Comparison of ENCODE assay signal across 16 cellular contexts in the genomic region with DNA sequence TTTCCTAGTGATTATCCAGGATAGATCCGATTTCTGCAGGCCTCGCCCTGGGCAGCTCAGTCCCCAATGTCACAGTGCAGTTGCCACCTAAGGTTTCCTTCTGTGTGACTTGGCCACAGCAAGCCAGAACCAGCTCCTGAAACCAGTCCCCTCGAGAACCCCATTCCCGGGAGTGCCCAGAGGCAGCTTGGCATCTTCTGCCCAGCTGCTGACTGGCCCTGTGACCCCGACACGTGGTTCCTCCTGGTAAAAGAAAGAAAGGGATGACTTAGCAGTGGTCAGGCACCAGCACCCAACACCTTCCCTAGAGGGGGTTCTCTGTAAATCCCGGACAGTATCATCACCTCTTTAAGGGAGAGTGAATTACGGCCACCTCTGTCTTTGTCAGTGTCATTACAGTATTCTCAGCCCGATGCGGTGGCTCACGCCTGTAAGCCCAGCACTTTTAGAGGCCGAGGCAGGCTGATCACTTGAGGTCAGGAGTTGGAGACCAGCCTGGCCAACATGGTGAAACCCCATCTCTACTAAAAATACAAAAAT. TPM values are rescaled to one million over a fixed set of nuclear protein-coding genes. Genes with fewer than 3 reads are reported as not detected.
DNase-seq lines count a peak whose midpoint lies in the region.
"Had no signal": no experiment of that assay in that cellular context is flagged by ENCODE, and none has a peak within 500 bp of the region (broad histone marks: within the 10 kb centered on the region; RNA-seq: fewer than 3 reads in every experiment).

No MANE protein-coding gene starts in this region.

- H3K23ac ChIP-seq in trophoblast cell (ENCODE audit: low read length): no peak overlapping the region

- H3K79me2 ChIP-seq in trophoblast cell (ENCODE audit: control insufficient read depth, insufficient read depth, low read length, poor library complexity): no peaks in the 10 kb centered on the region

- no peak overlapping the region for H2BK5ac ChIP-seq in trophoblast cell (ENCODE audit: low read depth, low read length, poor library complexity)

- H3K27me3 ChIP-seq in BLaER1: no peaks in the 10 kb centered on the region
- H3K27me3 ChIP-seq in trophoblast cell (ENCODE audit: insufficient read depth, low read length): no peaks in the 10 kb centered on the region
- H3K27me3 ChIP-seq: uterus had no signal

- DNase-seq in SK-MEL-5 (ENCODE audit: low read depth, low spot score) (peak; percentile 23), globus pallidus (ENCODE audit: low spot score) (peak; percentile 59), trophoblast cell (no peak), NCI-H2196 treated with DMSO at 0.1 percent for 48 hours (lab: John Stamatoyannopoulos, UW; ENCODE audit: unreplicated experiment) (no peak), HPDE6-E6E7 (ENCODE audit: extremely low spot score) (no peak), hippocampal formation (lab: John Stamatoyannopoulos, UW) (no peak), NCI-H187 treated with DMSO at 0.1 percent for 48 hours (lab: John Stamatoyannopoulos, UW) (no peak)
- DNase-seq: activated CD8-positive, alpha-beta memory T cell treated with anti-CD3 and anti-CD28 coated beads for 24 hours; DND-41; natural killer cell; NCI-H1436; stimulated activated CD4-positive, alpha-beta T cell treated with anti-CD3 and anti-CD28 coated beads, Interleukin-15, amount 100 ng/mL, for 24 hours; T-helper 2 cell; uterus had no signal

- peaks cover 81% of the 10 kb centered on the region for H4K20me1 ChIP-seq in BLaER1

- no peak overlapping the region for H2BK12ac ChIP-seq in trophoblast cell (ENCODE audit: low read length)

- in situ Hi-C loops in SK-MEL-5 (cut with HindIII; ENCODE audit: low pct_unique_long_range_greater_than_20kb, low sequenced_read_pairs): no loop called here

- no peaks in the 10 kb centered on the region for H3K9me3 ChIP-seq in BLaER1
- H3K9me3 ChIP-seq in trophoblast cell (ENCODE audit: insufficient read depth, low read depth, low read length): peaks cover 1% of the 10 kb centered on the region
- H3K9me3 ChIP-seq: A549, uterus had no signal

- peaks cover 57% of the 10 kb centered on the region for H3K4me1 ChIP-seq in BLaER1
- peaks cover 14 to 15% of the 10 kb centered on the region in 2 experiments for H3K4me1 ChIP-seq in trophoblast cell (ENCODE audit: control insufficient read depth in 1 of 2, insufficient read depth in 2 of 2, low read length in 2 of 2)
- H3K4me1 ChIP-seq: A549, uterus had no signal

- no peak overlapping the region for H4K8ac ChIP-seq in trophoblast cell (ENCODE audit: low read depth, low read length)

- H3K14ac ChIP-seq in trophoblast cell (ENCODE audit: low read length): no peak overlapping the region

- H3K4me3 ChIP-seq in BLaER1 (no peak overlapping the region), trophoblast cell (ENCODE audit: low read depth, low read length) (no peak overlapping the region)
- H3K4me3 ChIP-seq: A549, uterus had no signal

- no peak overlapping the region for H2AK5ac ChIP-seq in trophoblast cell (ENCODE audit: low read length)

- no peak overlapping the region for H4K91ac ChIP-seq in trophoblast cell (ENCODE audit: low read depth, low read length)

- H3K36me3 ChIP-seq in BLaER1: peaks cover 82% of the 10 kb centered on the region
- H3K36me3 ChIP-seq in trophoblast cell (ENCODE audit: control insufficient read depth in 1 of 2, insufficient read depth in 2 of 2, low read length in 2 of 2): peaks cover 11 to 17% of the 10 kb centered on the region in 2 experiments
- H3K36me3 ChIP-seq: uterus had no signal

- H3K9ac ChIP-seq in BLaER1 (no peak overlapping the region), trophoblast cell (ENCODE audit: low read length) (no peak overlapping the region)

- no peak overlapping the region for H4K12ac ChIP-seq in trophoblast cell (ENCODE audit: low read depth, low read length)

- H3K4me2 ChIP-seq in BLaER1 (peak overlapping the region; percentile 62), trophoblast cell (ENCODE audit: low read length) (no peak overlapping the region)
- H3K4me2 ChIP-seq: A549 had no signal

- H3K4ac ChIP-seq in trophoblast cell (ENCODE audit: low read depth, low read length): no peak overlapping the region

- H3K27ac ChIP-seq in BLaER1 (peak overlapping the region; percentile 33), trophoblast cell (ENCODE audit: low read depth, low read length) (no peak overlapping the region)
- H3K27ac ChIP-seq: A549 had no signal

- H2AFZ ChIP-seq in trophoblast cell (ENCODE audit: insufficient read depth, low read length, poor library complexity): no peak overlapping the region

- H3K79me1 ChIP-seq in trophoblast cell (ENCODE audit: low read length): peaks cover 5% of the 10 kb centered on the region

- H3K18ac ChIP-seq in trophoblast cell (ENCODE audit: low read length): peak overlapping the region; percentile 37

- WGBS in trophoblast cell (ENCODE audit: extremely low coverage, insufficient coverage, insufficient read length): no CpG with 5 or more reads among the region's 12 CpGs

- H2BK120ac ChIP-seq in trophoblast cell (ENCODE audit: insufficient read depth, low read length, poor library complexity): no peak overlapping the region

RNA-seq across cellular contexts. Expression of gene MYO9B, which starts 41.7 kb away (rescaled TPM):
- total RNA-seq in SK-MEL-5 (2014; rRNA removed; shearing (Covaris generic)): 62.6 and 79.9 TPM in 2 replicates
- 108 and 118 TPM in 2 replicates for polyA plus RNA-seq in SK-MEL-5 (2015; cell fraction: cytosol; rRNA removed)
- 399 and 495 TPM in 2 replicates for polyA plus RNA-seq in SK-MEL-5 (2015; cell fraction: nucleus; rRNA removed)
- polyA plus RNA-seq in trophoblast cell (2013): 64.1 and 65.1 TPM in 2 replicates

RNA-seq across cellular contexts. Expression of gene HAUS8, which starts 42.1 kb away (rescaled TPM):
- 4.1 and 6.7 TPM in 2 replicates for total RNA-seq in SK-MEL-5 (2014; rRNA removed; shearing (Covaris generic))
- 9.2 and 9.7 TPM in 2 replicates for polyA plus RNA-seq in SK-MEL-5 (2015; cell fraction: cytosol; rRNA removed)
- 18.9 and 26.1 TPM in 2 replicates for polyA plus RNA-seq in SK-MEL-5 (2015; cell fraction: nucleus; rRNA removed)
- 31.7 and 32.6 TPM in 2 replicates for polyA plus RNA-seq in trophoblast cell (2013)

Comparison
In these comparisons a context has a peak if more than half of its experiments do, and no peak if none do; other contexts are left out.
1. DNase-seq: peak in SK-MEL-5 (single experiment) and globus pallidus (single experiment); none in trophoblast cell (0 of 2), NCI-H2196 treated with DMSO at 0.1 percent for 48 hours (single experiment), HPDE6-E6E7 (single experiment), hippocampal formation (0 of 2) and NCI-H187 treated with DMSO at 0.1 percent for 48 hours (single experiment).